8 cellular contexts compared by ENCODE assay signal in the genomic region with DNA sequence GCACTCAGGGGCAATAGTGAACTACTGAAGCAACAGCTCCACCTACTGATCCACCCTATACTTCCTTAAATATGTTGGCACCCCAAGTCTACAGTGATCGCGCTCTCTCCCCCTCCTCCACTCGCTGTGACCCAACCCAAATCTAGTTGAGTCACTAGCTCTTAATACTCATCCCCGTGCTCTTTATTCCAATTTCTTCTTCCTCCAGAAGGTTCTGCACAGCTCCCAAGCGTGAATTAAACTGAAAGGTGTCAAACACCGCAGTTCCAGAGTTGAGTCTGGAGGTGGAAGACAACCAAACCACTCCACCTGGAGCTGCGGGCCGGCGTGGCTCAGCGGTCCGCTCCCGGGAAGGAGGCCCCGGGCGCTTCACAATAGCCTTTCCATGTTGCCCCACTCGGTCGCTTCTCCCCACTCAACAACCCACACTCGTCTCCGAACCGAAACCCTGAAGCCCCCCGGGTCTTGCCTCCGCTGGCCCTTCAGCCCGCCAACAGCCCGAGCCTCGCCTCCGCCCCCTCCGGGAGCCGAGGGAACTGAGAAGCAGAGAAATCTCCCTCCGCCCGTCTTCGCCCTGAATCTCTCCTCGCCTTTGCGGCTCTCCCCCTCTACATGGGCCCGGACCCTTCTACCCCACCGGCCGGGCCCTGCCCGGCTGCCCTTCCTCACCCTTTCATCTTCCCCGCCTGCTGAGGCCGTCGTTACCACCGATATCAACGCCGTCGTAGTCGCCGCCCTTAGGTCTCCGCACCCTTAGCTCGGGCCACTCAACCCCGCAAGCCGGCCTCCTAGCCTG. TPM values are rescaled to one million over a fixed set of nuclear protein-coding genes. Genes with fewer than 3 reads are reported as not detected.
A peak's percentile ranks its signal among the peaks of the same experiment; 100 is the strongest.
DNase-seq lines count a peak whose midpoint lies in the region; ATAC-seq, FAIRE-seq and TF ChIP-seq lines count a peak whose summit lies in the region.

No MANE protein-coding gene starts in this region.

- TF ChIP-seq CTCF in A673 (conservative IDR thresholded peaks at IDR 0.05; ENCODE audit: low read depth, low read length) (peak; percentile 64), WI38 (IDR thresholded peaks at IDR 0.05; ENCODE audit: low read depth, low read length) (peak; percentile 52), bronchial epithelial cell (IDR thresholded peaks at IDR 0.05; ENCODE audit: insufficient read depth, low read length, severe bottlenecking) (peak; percentile 79)

- peak overlapping the region; percentile 93 to 100 (median 98) for H3K4me3 Mint-ChIP-seq in immature natural killer cell

- POLR2A ChIA-PET in A673 (lab: Charles Lee; ENCODE audit: low non-redundant PET): interaction anchor here (0.5 kb wide), 1 partner anchor 78 kb away, joined by 3 read pairs; no protein-coding TSS in a partner anchor

- peaks cover 19 to 27% (median 25%) of the 10 kb centered on the region in 3 donors for H3K27me3 Mint-ChIP-seq in immature natural killer cell (ENCODE audit: low read depth in 3 of 3)

- H3K9me3 Mint-ChIP-seq in immature natural killer cell: no peaks in the 10 kb centered on the region

- H3K27ac ChIP-seq in A673 (ENCODE audit: low read depth, low read length, poor library complexity, severe bottlenecking): peak overlapping the region; percentile 99

- CTCF ChIA-PET in A673 (lab: Charles Lee): interaction anchor here (0.6 to 1.1 kb wide), 3 partner anchors 38 to 1921 kb away, joined by 3 to 4 read pairs (median 4); no protein-coding TSS in a partner anchor

- peak overlapping the region; percentile 84 for H3K4me3 ChIP-seq in A673 (ENCODE audit: low read depth, low read length, poor library complexity, severe bottlenecking)
- peak overlapping the region; percentile 71 for H3K4me3 ChIP-seq in WI38 (ENCODE audit: low read depth, low read length)
- peak overlapping the region; percentile 68 for H3K4me3 ChIP-seq in bronchial epithelial cell (ENCODE audit: low read depth, low read length)

- H3K36me3 ChIP-seq in A673 (ENCODE audit: insufficient read depth, low read length, poor library complexity, severe bottlenecking) (no peaks in the 10 kb centered on the region), bronchial epithelial cell (ENCODE audit: control insufficient read depth, insufficient read depth, low read length) (no peaks in the 10 kb centered on the region)

- ATAC-seq in GM18870 (IDR thresholded peaks at IDR 0.05; ENCODE audit: unreplicated experiment): peak; percentile 65
- ATAC-seq in HG03175 (IDR thresholded peaks at IDR 0.05; ENCODE audit: unreplicated experiment): peak; percentile 62

- H3K4me1 ChIP-seq in A673 (ENCODE audit: insufficient read depth, low read length, poor library complexity, severe bottlenecking): peaks cover 33% of the 10 kb centered on the region

- H3K9me3 ChIP-seq in A673 (ENCODE audit: low read depth, low read length, poor library complexity, severe bottlenecking): no peaks in the 10 kb centered on the region

- FAIRE-seq in bronchial epithelial cell (lab: Jason Lieb, UNC): no peak

- H3K27me3 ChIP-seq in A673 (replicated peaks; ENCODE audit: insufficient read depth, low read depth, low read length, poor library complexity): no peaks in the 10 kb centered on the region
- H3K27me3 ChIP-seq in bronchial epithelial cell (ENCODE audit: control insufficient read depth, insufficient read depth, low read length): no peaks in the 10 kb centered on the region

- peaks cover 74 to 88% of the 10 kb centered on the region in 2 donors for H3K4me1 Mint-ChIP-seq in immature natural killer cell

- peak; percentile 89 for DNase-seq in A673 (ENCODE audit: low spot score)
- peak; percentile 61 for DNase-seq in NCI-H2227 (lab: John Stamatoyannopoulos, UW; ENCODE audit: unreplicated experiment)
- DNase-seq in bronchial epithelial cell (ENCODE audit: low read depth): peak; percentile 96
- DNase-seq in immature natural killer cell: peak; percentile 79 to 83 (median 81)
- peak; percentile 56 for DNase-seq in stimulated activated CD4-positive, alpha-beta T cell treated with anti-CD3 and anti-CD28 coated beads, Interleukin-12 subunit alpha, Interleukin-12 subunit beta, amount 100 ng/mL, for 4 hours

- peak overlapping the region; percentile 100 for H3K27ac Mint-ChIP-seq in immature natural killer cell

- intact Hi-C loops in A673 (cut with micrococcal nuclease; ENCODE audit: unreplicated experiment): loop anchor here (5.0 to 10.0 kb wide), 2 partner anchors 37 to 309 kb away; partner anchors contain the start of genes CCDC191 and QTRT2

- no TSS peak for BruUV-seq in A673 (replicated peaks; lab: Mats Ljungman, UMichigan)

- H3K36me3 Mint-ChIP-seq in immature natural killer cell: no peaks in the 10 kb centered on the region

RNA-seq across cellular contexts. Expression of gene NAA50, which starts 0.6 kb away (rescaled TPM):
- 229 and 268 TPM in 2 replicates for total RNA-seq in A673 (2021)
- 133 and 292 TPM in 2 replicates for total RNA-seq in bronchial epithelial cell
- 10 to 100 TPM; 58.0 to 80.1 (median 65.2) TPM for polyA plus RNA-seq in immature natural killer cell

RNA-seq across cellular contexts. Expression of gene ATP6V1A, which starts 1.4 kb away (rescaled TPM):
- 69.3 and 69.4 TPM in 2 replicates for total RNA-seq in A673 (2021)
- total RNA-seq in bronchial epithelial cell: 55.5 and 69.1 TPM in 2 replicates
- polyA plus RNA-seq in immature natural killer cell: 10 to 100 TPM; 46.0 to 51.1 (median 46.1) TPM

RNA-seq across cellular contexts. Expression of gene USF3, which starts 49.0 kb away (rescaled TPM):
- total RNA-seq in A673 (2021) (9.7 and 12.1 TPM in 2 replicates), bronchial epithelial cell (4.2 and 5.1 TPM in 2 replicates)
- 1 to 10 TPM; 2.1 to 7.3 (median 2.6) TPM for polyA plus RNA-seq in immature natural killer cell

Comparison
In these comparisons a context has a peak if more than half of its experiments do, and no peak if none do; other contexts are left out.
1. Peak in every context shown above with its lines: DNase-seq, ATAC-seq, H3K4me3 ChIP-seq and H3K27ac ChIP-seq.